In genomic region chr1:2801535-2802291, GRCh38 we compare ENCODE assay signal across 8 cellular contexts. TPM values are rescaled to one million over a fixed set of nuclear protein-coding genes. Genes with fewer than 3 reads are reported as not detected.
DNase-seq lines count a peak whose midpoint lies in the region; ATAC-seq lines count a peak whose summit lies in the region.

Gene TTC34, minus strand, starts transcription at chr1:2801693. Its CDS starts 866 bp downstream, at chr1:2800827.

- POLR2A ChIA-PET in T-cell (lab: Charles Lee): no interaction called here

- H3K4me1 Mint-ChIP-seq in T-cell: peaks cover 0 to 3% (median 0%) of the 10 kb centered on the region in 3 donors

- ATAC-seq in Right ventricle myocardium superior (ENCODE audit: poor library complexity) (no peak), T-cell (replicated peaks in 1 of 4) (peak; percentile 55 to 79 (median 64)), GM21717 (IDR thresholded peaks at IDR 0.05; ENCODE audit: unreplicated experiment) (no peak), HG03159 (IDR thresholded peaks at IDR 0.05; ENCODE audit: unreplicated experiment) (no peak)

- intact Hi-C loops in Right ventricle myocardium superior (cut with DNase I) (no loop called here), cardiac septum (cut with DNase I) (loop anchor here (10.0 kb wide), 1 partner anchor 367 kb away; no protein-coding TSS in a partner anchor)

- DNase-seq in Right ventricle myocardium superior (peak; percentile 53), cardiac septum (ENCODE audit: low spot score) (no peak), T-cell (peak in 23 of 34 experiments; percentile 10 to 49 (median 26)), dermis blood vessel endothelial cell (peak; percentile 29), cortex of kidney (lab: John Stamatoyannopoulos, UW) (no peak)
- DNase-seq in stimulated activated CD4-positive, alpha-beta T cell treated with anti-CD3 and anti-CD28 coated beads, Interleukin-15, amount 100 ng/mL, for 24 hours: peak; percentile 64

- H3K27me3 Mint-ChIP-seq in T-cell: peaks cover 9 to 14% of the 10 kb centered on the region in 2 donors

- no peaks in the 10 kb centered on the region for H3K9me3 Mint-ChIP-seq in T-cell

- H3K27ac Mint-ChIP-seq in T-cell: no peak within 1 kb of the TSS

- H3K4me3 Mint-ChIP-seq in T-cell: no peak within 1 kb of the TSS

- H3K36me3 Mint-ChIP-seq in T-cell: no peaks in the 10 kb centered on the region

- CTCF ChIA-PET in T-cell (lab: Charles Lee): no interaction called here

RNA-seq across cellular contexts. Expression of gene TTC34, which starts in this region (rescaled TPM):
- 0.56 TPM for total RNA-seq in Right ventricle myocardium superior
- 0.35 TPM for total RNA-seq in cardiac septum
- 1 to 10 TPM; 1.6 to 6.9 (median 5.0) TPM for total RNA-seq in T-cell
- total RNA-seq in dermis blood vessel endothelial cell: under 0.01 and 0.05 TPM in 2 replicates

Comparison
In these comparisons a context has a peak if more than half of its experiments do, and no peak if none do; other contexts are left out.
1. Peak in DNase-seq in Right ventricle myocardium superior; RNA of the gene not detected or under 1 TPM.
2. Peak in DNase-seq in dermis blood vessel endothelial cell; RNA of the gene not detected or under 1 TPM.
3. ATAC-seq: peak in T-cell (4 of 4); none in Right ventricle myocardium superior (single experiment), GM21717 (single experiment) and HG03159 (single experiment).
4. DNase-seq: peak in T-cell (23 of 34) and stimulated activated CD4-positive, alpha-beta T cell treated with anti-CD3 and anti-CD28 coated beads, Interleukin-15, amount 100 ng/mL, for 24 hours (single experiment); none in cardiac septum (single experiment) and cortex of kidney (single experiment).